Comparison of ENCODE assay signal across 1 cellular context in genomic region chr15:99100245-99101173, GRCh38.
TF ChIP-seq lines count a peak whose summit lies in the region.

No MANE protein-coding gene starts in this region.

TF ChIP-seq in K562, 482 proteins besides CTCF, POLR2A, EP300 and RAD21 (continued from another document):
- TF ChIP-seq NRF1 (conservative IDR thresholded peaks at IDR 0.05 in 1 of 2, IDR thresholded peaks at IDR 0.05 in 1 of 2) (peak in 1 of 2 experiments; percentile 13; a peak in 1 of 4 replicates), CTBP1 (IDR thresholded peaks at IDR 0.05; ENCODE audit: borderline replicate concordance) (no peak)
